In the genomic region with DNA sequence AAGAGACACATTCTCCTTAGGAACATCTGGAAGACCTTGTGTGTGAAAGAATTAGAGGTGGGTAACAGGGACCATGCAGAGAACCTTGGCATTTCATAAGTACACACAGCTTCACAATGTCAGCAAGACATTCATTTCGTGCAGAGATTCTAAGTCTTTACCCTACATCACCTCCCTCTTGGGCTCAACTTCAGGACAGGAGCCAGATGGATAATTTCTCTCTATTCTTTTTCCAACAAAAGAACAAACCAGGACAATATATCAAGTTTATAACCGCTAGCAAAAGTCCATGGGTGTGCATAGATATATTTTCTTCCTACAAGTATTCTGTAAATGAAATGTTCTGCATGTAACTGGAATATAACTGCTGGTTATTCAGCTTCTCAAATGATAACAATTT, we compare ENCODE assay signal across 26 cellular contexts.
"Had no signal": no experiment of that assay in that cellular context is flagged by ENCODE, and none has a peak within 500 bp of the region (broad histone marks: within the 10 kb centered on the region; RNA-seq: fewer than 3 reads in every experiment).

No MANE protein-coding gene starts in this region.

- DNase-seq: activated CD4-positive, alpha-beta memory T cell treated with anti-CD3 and anti-CD28 coated beads, Interleukin-2, amount 10 ng/mL, durations not matched to agents 7 days and 5 days; activated CD4-positive, alpha-beta T cell treated with anti-CD3 and anti-CD28 coated beads for 1 hour; activated CD4-positive, alpha-beta T cell treated with anti-CD3 and anti-CD28 coated beads for 4 hours; activated CD4-positive, alpha-beta T cell treated with anti-CD3 and anti-CD28 coated beads, Interleukin-2, amount 10 ng/mL, durations not matched to agents 7 days and 5 days; activated CD4-positive, alpha-beta T cell treated with anti-CD3 and anti-CD28 coated beads, Interleukin-2, amount 50 U/mL, for 4 hours; activated CD8-positive, alpha-beta memory T cell treated with anti-CD3 and anti-CD28 coated beads, Interleukin-2, amount 50 U/mL, for 48 hours; activated gamma-delta T cell; activated naive CD4-positive, alpha-beta T cell; activated naive CD4-positive, alpha-beta T cell treated with anti-CD3 and anti-CD28 coated beads, Interleukin-2, amount 10 ng/mL, durations not matched to agents 7 days and 5 days; activated naive CD8-positive, alpha-beta T cell treated with anti-CD3 and anti-CD28 coated beads, Interleukin-2, amount 10 ng/mL, durations not matched to agents 7 days and 5 days; activated T-cell treated with anti-CD3 and anti-CD28 coated beads for 4 hours; activated T-cell treated with anti-CD3 and anti-CD28 coated beads, Interleukin-2, amount 50 U/mL, for 24 hours; activated T-cell treated with anti-CD3 and anti-CD28 coated beads, Interleukin-2, amount 50 U/mL, for 72 hours; central memory CD4-positive, alpha-beta T cell; cerebellar nuclear complex; colonic mucosa; effector CD8-positive, alpha-beta T cell; esophagus squamous epithelium; foreskin melanocyte; heart right ventricle; T-helper 2 cell had no signal

- H3K27me3 ChIP-seq: ascending aorta, breast epithelium, cardiac muscle cell, colonic mucosa, esophagus squamous epithelium, gastroesophageal sphincter, heart right ventricle had no signal

- H3K4me1 ChIP-seq: ascending aorta, breast epithelium, colonic mucosa, esophagus squamous epithelium, gastroesophageal sphincter, heart right ventricle had no signal

- H3K36me3 ChIP-seq: ascending aorta, breast epithelium, cardiac muscle cell, colonic mucosa, esophagus squamous epithelium, gastroesophageal sphincter, heart right ventricle had no signal

- H3K9me3 ChIP-seq: ascending aorta, breast epithelium, colonic mucosa, esophagus squamous epithelium, gastroesophageal sphincter, heart right ventricle had no signal

- H3K4me3 ChIP-seq: ascending aorta, breast epithelium, cardiac muscle cell, colonic mucosa, esophagus squamous epithelium, gastroesophageal sphincter, heart right ventricle had no signal

- H3K27ac ChIP-seq: ascending aorta, breast epithelium, cardiac muscle cell, colonic mucosa, epithelial cell of prostate, esophagus squamous epithelium, gastroesophageal sphincter, heart right ventricle had no signal
